In genomic region chr9:15277400-15278137, GRCh38 we compare ENCODE assay signal across 9 cellular contexts. TPM values are rescaled to one million over a fixed set of nuclear protein-coding genes. Genes with fewer than 3 reads are reported as not detected.
DNase-seq lines count a peak whose midpoint lies in the region; TF ChIP-seq lines count a peak whose summit lies in the region.
"Had no signal": no experiment of that assay in that cellular context is flagged by ENCODE, and none has a peak within 500 bp of the region (broad histone marks: within the 10 kb centered on the region; RNA-seq: fewer than 3 reads in every experiment).

No MANE protein-coding gene starts in this region.

- H3K9me3 ChIP-seq in ovary (no peaks in the 10 kb centered on the region), MG63 (no peaks in the 10 kb centered on the region)

- CTCF ChIA-PET in activated CD4-positive, alpha-beta memory T cell treated with anti-CD3 and anti-CD28 coated beads for 36 hours (lab: Charles Lee) = interaction anchor here (0.7 to 1.8 kb wide), 20 partner anchors 10 to 256 kb away, joined by 3 to 15 read pairs (median 4); partner anchors contain the start of genes SNAPC3 and TTC39B
- CTCF ChIA-PET in activated CD4-positive, alpha-beta memory T cell treated with anti-CD3 and anti-CD28 coated beads, Interleukin-2, amount 10 ng/mL, durations not matched to agents 7 days and 5 days (lab: Charles Lee) = interaction anchor here (0.6 to 1.4 kb wide), 17 partner anchors 9 to 330 kb away, joined by 3 to 9 read pairs (median 3); partner anchors contain the start of genes PSIP1 and TTC39B
- CTCF ChIA-PET in MCF 10A (lab: Yijun Ruan, JAX) = interaction anchor here (0.6 to 1.7 kb wide), 20 partner anchors 9 to 877 kb away, joined by 3 to 14 read pairs (median 4); partner anchors contain the start of gene SNAPC3

- no peaks in the 10 kb centered on the region for H3K9me3 Mint-ChIP-seq in activated CD4-positive, alpha-beta memory T cell treated with anti-CD3 and anti-CD28 coated beads for 36 hours
- no peaks in the 10 kb centered on the region for H3K9me3 Mint-ChIP-seq in activated CD4-positive, alpha-beta memory T cell treated with anti-CD3 and anti-CD28 coated beads, Interleukin-2, amount 10 ng/mL, durations not matched to agents 7 days and 5 days
- H3K9me3 Mint-ChIP-seq in MCF 10A (ENCODE audit: unreplicated experiment) (no peaks in the 10 kb centered on the region), mesothelial cell of epicardium (no peaks in the 10 kb centered on the region)
- H3K9me3 Mint-ChIP-seq: activated T-cell treated with anti-CD3 and anti-CD28 coated beads, Interleukin-2, amount 50 U/mL, for 72 hours had no signal

- intact Hi-C loops in activated CD4-positive, alpha-beta memory T cell treated with anti-CD3 and anti-CD28 coated beads for 36 hours (cut with micrococcal nuclease) = loop anchor here (1.0 to 10.0 kb wide), 7 partner anchors 15 to 327 kb away; partner anchors contain the start of gene SNAPC3
- intact Hi-C loops in MCF 10A (cut with micrococcal nuclease) (loop anchor here (1.0 kb wide), 1 partner anchor 140 kb away; no protein-coding TSS in a partner anchor), ovary (cut with DNase I) (no loop called here)

- H3K27ac Mint-ChIP-seq in activated CD4-positive, alpha-beta memory T cell treated with anti-CD3 and anti-CD28 coated beads for 36 hours = peak overlapping the region; percentile 51
- H3K27ac Mint-ChIP-seq in activated CD4-positive, alpha-beta memory T cell treated with anti-CD3 and anti-CD28 coated beads, Interleukin-2, amount 10 ng/mL, durations not matched to agents 7 days and 5 days = no peak overlapping the region
- H3K27ac Mint-ChIP-seq in MCF 10A (ENCODE audit: low read depth, unreplicated experiment) = no peak overlapping the region
- H3K27ac Mint-ChIP-seq in mesothelial cell of epicardium = peak overlapping the region; percentile 34

- no peak for TF ChIP-seq POLR2A in ovary (IDR thresholded peaks at IDR 0.05)

- no peaks in the 10 kb centered on the region for H3K27me3 Mint-ChIP-seq in activated CD4-positive, alpha-beta memory T cell treated with anti-CD3 and anti-CD28 coated beads for 36 hours
- no peaks in the 10 kb centered on the region for H3K27me3 Mint-ChIP-seq in activated CD4-positive, alpha-beta memory T cell treated with anti-CD3 and anti-CD28 coated beads, Interleukin-2, amount 10 ng/mL, durations not matched to agents 7 days and 5 days
- H3K27me3 Mint-ChIP-seq in MCF 10A (ENCODE audit: insufficient read depth, unreplicated experiment) (no peaks in the 10 kb centered on the region), mesothelial cell of epicardium (ENCODE audit: low read depth) (no peaks in the 10 kb centered on the region)

- WGBS in ovary, 3 donors = 62 to 64% (median 62%) methylated on average over 10 of the region's 10 CpGs

- H3K36me3 ChIP-seq in ovary (no peaks in the 10 kb centered on the region), MG63 (no peaks in the 10 kb centered on the region)

- H3K4me1 Mint-ChIP-seq in activated CD4-positive, alpha-beta memory T cell treated with anti-CD3 and anti-CD28 coated beads for 36 hours (ENCODE audit: low read depth) = peaks cover 27% of the 10 kb centered on the region
- H3K4me1 Mint-ChIP-seq in activated CD4-positive, alpha-beta memory T cell treated with anti-CD3 and anti-CD28 coated beads, Interleukin-2, amount 10 ng/mL, durations not matched to agents 7 days and 5 days = no peaks in the 10 kb centered on the region
- H3K4me1 Mint-ChIP-seq in MCF 10A (ENCODE audit: insufficient read depth, unreplicated experiment) (no peaks in the 10 kb centered on the region), mesothelial cell of epicardium (no peaks in the 10 kb centered on the region)

- peaks cover 2% of the 10 kb centered on the region for H3K36me3 Mint-ChIP-seq in activated CD4-positive, alpha-beta memory T cell treated with anti-CD3 and anti-CD28 coated beads for 36 hours
- no peaks in the 10 kb centered on the region for H3K36me3 Mint-ChIP-seq in activated CD4-positive, alpha-beta memory T cell treated with anti-CD3 and anti-CD28 coated beads, Interleukin-2, amount 10 ng/mL, durations not matched to agents 7 days and 5 days (ENCODE audit: low read depth)
- H3K36me3 Mint-ChIP-seq in MCF 10A (ENCODE audit: insufficient read depth, unreplicated experiment) = no peaks in the 10 kb centered on the region
- H3K36me3 Mint-ChIP-seq in mesothelial cell of epicardium = no peaks in the 10 kb centered on the region

- no peak for DNase-seq in activated CD4-positive, alpha-beta memory T cell treated with anti-CD3 and anti-CD28 coated beads for 36 hours
- DNase-seq in activated CD4-positive, alpha-beta memory T cell treated with anti-CD3 and anti-CD28 coated beads, Interleukin-2, amount 10 ng/mL, durations not matched to agents 7 days and 5 days = no peak
- DNase-seq in LNCaP clone FGC (ENCODE audit: low read depth) (no peak), MCF 10A (ENCODE audit: unreplicated experiment) (peak; percentile 28), mesothelial cell of epicardium (ENCODE audit: low spot score in 2 of 2, unreplicated experiment in 2 of 2) (no peak), ovary (no peak), MG63 (no peak)
- DNase-seq in activated effector memory CD4-positive, alpha-beta T cell treated with Interleukin-2 at 50 U/mL for 16 hours = no peak
- DNase-seq: activated T-cell treated with anti-CD3 and anti-CD28 coated beads, Interleukin-2, amount 50 U/mL, for 72 hours had no signal

- H3K4me3 ChIP-seq in LNCaP clone FGC (ENCODE audit: low read depth, low read length) = no peak overlapping the region
- H3K4me3 ChIP-seq in ovary = no peak overlapping the region
- no peak overlapping the region for H3K4me3 ChIP-seq in MG63

- POLR2A ChIA-PET in activated CD4-positive, alpha-beta memory T cell treated with anti-CD3 and anti-CD28 coated beads for 36 hours (lab: Charles Lee) = interaction anchor here (1.0 kb wide), 1 partner anchor 237 kb away, joined by 4 read pairs; no protein-coding TSS in a partner anchor
- POLR2A ChIA-PET in activated CD4-positive, alpha-beta memory T cell treated with anti-CD3 and anti-CD28 coated beads, Interleukin-2, amount 10 ng/mL, durations not matched to agents 7 days and 5 days (lab: Charles Lee) = interaction anchor here (0.9 to 1.2 kb wide), 2 partner anchors 29 to 33 kb away, joined by 3 to 6 read pairs; partner anchors contain the start of gene TTC39B
- POLR2A ChIA-PET in MCF 10A (lab: Yijun Ruan, JAX) = no interaction called here

- BruUV-seq in MCF 10A (replicated peaks; lab: Mats Ljungman, UMichigan) = no TSS peak

- no peak for TF ChIP-seq EP300 in ovary (IDR thresholded peaks at IDR 0.05)

- TF ChIP-seq CTCF in LNCaP clone FGC (IDR thresholded peaks at IDR 0.05; ENCODE audit: control insufficient read depth, extremely low read depth, insufficient read depth) (peak; percentile 41; the same call in 1 of the 2 replicates), MCF 10A (IDR thresholded peaks at IDR 0.05; ENCODE audit: unreplicated experiment) (peak; percentile 31), mesothelial cell of epicardium (IDR thresholded peaks at IDR 0.05; ENCODE audit: unreplicated experiment) (peak; percentile 21), ovary (IDR thresholded peaks at IDR 0.05) (peak in 1 of 3 donors; percentile 20)

- H3K4me3 Mint-ChIP-seq in activated CD4-positive, alpha-beta memory T cell treated with anti-CD3 and anti-CD28 coated beads for 36 hours = no peak overlapping the region
- H3K4me3 Mint-ChIP-seq in activated CD4-positive, alpha-beta memory T cell treated with anti-CD3 and anti-CD28 coated beads, Interleukin-2, amount 10 ng/mL, durations not matched to agents 7 days and 5 days = no peak overlapping the region
- H3K4me3 Mint-ChIP-seq in MCF 10A (ENCODE audit: unreplicated experiment) (no peak overlapping the region), mesothelial cell of epicardium (no peak overlapping the region)

- peaks cover 2% of the 10 kb centered on the region for H3K4me1 ChIP-seq in ovary (ENCODE audit: insufficient read depth)

- no peak overlapping the region for H3K27ac ChIP-seq in ovary

- H3K27me3 ChIP-seq in ovary (no peaks in the 10 kb centered on the region), MG63 (no peaks in the 10 kb centered on the region)

RNA-seq across cellular contexts. Expression of gene TTC39B, which starts 29.4 kb away (rescaled TPM):
- total RNA-seq in activated CD4-positive, alpha-beta memory T cell treated with anti-CD3 and anti-CD28 coated beads for 36 hours = 10 to 100 TPM; 30.3 to 31.7 TPM
- total RNA-seq in activated CD4-positive, alpha-beta memory T cell treated with anti-CD3 and anti-CD28 coated beads, Interleukin-2, amount 10 ng/mL, durations not matched to agents 7 days and 5 days = 10 to 100 TPM; 27.5 to 29.6 TPM
- total RNA-seq in MCF 10A (2022) (22.8 and 23.3 TPM in 2 replicates), mesothelial cell of epicardium (5.2 to 6.0 TPM (median 6.0 TPM) in 3 replicates), ovary (10 to 100 TPM in 6 of 7 donors, 1 to 10 TPM in 1; 8.6 to 26.0 (median 15.3) TPM)
- 1 to 10 TPM; 2.9 to 7.4 TPM for polyA plus RNA-seq in ovary
- 17.2 and 22.2 TPM in 2 replicates for total RNA-seq in MG63 (2014; rRNA removed; shearing (Covaris generic); ENCODE audit: low replicate concordance)

Comparison
In these comparisons a context has a peak if more than half of its experiments do, and no peak if none do; other contexts are left out.
1. H3K27ac Mint-ChIP-seq: peak in activated CD4-positive, alpha-beta memory T cell treated with anti-CD3 and anti-CD28 coated beads for 36 hours (single experiment) and mesothelial cell of epicardium (single experiment); none in activated CD4-positive, alpha-beta memory T cell treated with anti-CD3 and anti-CD28 coated beads, Interleukin-2, amount 10 ng/mL, durations not matched to agents 7 days and 5 days (single experiment) and MCF 10A (single experiment).
2. intact Hi-C loops: an anchor here in activated CD4-positive, alpha-beta memory T cell treated with anti-CD3 and anti-CD28 coated beads for 36 hours (1.0 to 10.0 kb wide) and MCF 10A (1.0 kb wide); none called in ovary.